ENCODE assay signal across 11 cellular contexts in the genomic region with DNA sequence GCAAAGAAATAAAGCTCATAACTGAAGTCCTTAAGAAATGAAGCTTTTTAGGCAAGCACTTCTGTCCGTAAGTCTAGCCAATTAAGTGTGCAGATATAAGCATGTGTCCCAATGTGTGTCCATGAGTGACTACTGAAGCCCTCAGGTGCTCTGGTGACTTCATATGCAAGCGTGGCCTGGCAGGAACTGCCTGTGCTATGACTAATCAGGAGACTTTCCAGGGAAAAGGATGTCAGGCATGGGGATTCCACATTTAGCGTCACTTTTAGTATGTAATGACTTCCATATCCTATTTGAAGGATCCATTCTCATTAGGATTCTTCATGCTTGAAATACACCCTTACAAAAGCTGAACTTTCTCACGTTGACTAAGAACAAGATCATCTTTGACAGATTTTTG.
DNase-seq lines count a peak whose midpoint lies in the region; ATAC-seq and TF ChIP-seq lines count a peak whose summit lies in the region.
"Had no signal": no experiment of that assay in that cellular context is flagged by ENCODE, and none has a peak within 500 bp of the region (broad histone marks: within the 10 kb centered on the region; RNA-seq: fewer than 3 reads in every experiment).

No MANE protein-coding gene starts in this region.

- WGBS in mesodermal cell (ENCODE audit: insufficient coverage in 2 of 2), 2 experiments: 70 to 85% methylated on average over 2 to 4 of the region's 4 CpGs

- H3K9me3 Mint-ChIP-seq in brain (peaks cover 0 to 5% (median 2%) of the 10 kb centered on the region in 5 experiments), glutamatergic neuron (ENCODE audit: unreplicated experiment) (no peaks in the 10 kb centered on the region)
- no peaks in the 10 kb centered on the region for H3K9me3 Mint-ChIP-seq in activated T-helper 17 cell treated with anti-CD3 and anti-CD28 coated beads, Interleukin-2, amount 50 U/mL, for 72 hours

- peaks cover 7% of the 10 kb centered on the region for H3K36me3 Mint-ChIP-seq in brain
- H3K36me3 Mint-ChIP-seq in activated T-helper 17 cell treated with anti-CD3 and anti-CD28 coated beads, Interleukin-2, amount 50 U/mL, for 72 hours (ENCODE audit: low read depth): peaks cover 28% of the 10 kb centered on the region
- H3K36me3 Mint-ChIP-seq in glutamatergic neuron (ENCODE audit: unreplicated experiment): no peaks in the 10 kb centered on the region

- no peaks in the 10 kb centered on the region for H3K27me3 ChIP-seq in MG63
- H3K27me3 ChIP-seq: testis had no signal

- H3K9me3 ChIP-seq in MG63 (no peaks in the 10 kb centered on the region), mesodermal cell (ENCODE audit: control insufficient read depth, low read length) (no peaks in the 10 kb centered on the region)
- H3K9me3 ChIP-seq: testis had no signal

- peak overlapping the region in 3 of 5 experiments; percentile 11 to 67 (median 61) for H3K4me3 Mint-ChIP-seq in brain
- H3K4me3 Mint-ChIP-seq in activated T-helper 17 cell treated with anti-CD3 and anti-CD28 coated beads, Interleukin-2, amount 50 U/mL, for 72 hours: no peak overlapping the region
- H3K4me3 Mint-ChIP-seq in glutamatergic neuron (ENCODE audit: unreplicated experiment): no peak overlapping the region

- DNase-seq in EH (ENCODE audit: low read depth): peak; percentile 88
- peak; percentile 6 for DNase-seq in MG63
- no peak for DNase-seq in glutamatergic neuron
- DNase-seq: OCI-M1; stimulated activated CD4-positive, alpha-beta T cell treated with anti-CD3 and anti-CD28 coated beads, Interleukin-15, amount 100 ng/mL, for 24 hours; testis had no signal

- ATAC-seq in HG02610 (IDR thresholded peaks at IDR 0.05; ENCODE audit: unreplicated experiment) (no peak), HG02885 (IDR thresholded peaks at IDR 0.05; ENCODE audit: poor library complexity, unreplicated experiment) (no peak)
- ATAC-seq in activated T-helper 17 cell treated with anti-CD3 and anti-CD28 coated beads, Interleukin-2, amount 50 U/mL, for 72 hours (replicated peaks): no peak

- H3K4me3 ChIP-seq in MG63: no peak overlapping the region
- no peak overlapping the region for H3K4me3 ChIP-seq in mesodermal cell (ENCODE audit: extremely low read depth, insufficient read depth, low read length, poor library complexity, severe bottlenecking)
- H3K4me3 ChIP-seq: testis had no signal

- H3K36me3 ChIP-seq in MG63 (no peaks in the 10 kb centered on the region), mesodermal cell (ENCODE audit: control insufficient read depth, insufficient read depth, low read length) (peaks cover 8% of the 10 kb centered on the region)

- H3K4me1 Mint-ChIP-seq in brain (peaks cover 84% of the 10 kb centered on the region), glutamatergic neuron (ENCODE audit: low read depth, unreplicated experiment) (peaks cover 11% of the 10 kb centered on the region)
- peaks cover 3% of the 10 kb centered on the region for H3K4me1 Mint-ChIP-seq in activated T-helper 17 cell treated with anti-CD3 and anti-CD28 coated beads, Interleukin-2, amount 50 U/mL, for 72 hours

- H3K4me1 ChIP-seq in mesodermal cell (ENCODE audit: control insufficient read depth, insufficient read depth, low read length, poor library complexity, severe bottlenecking): peaks cover 15% of the 10 kb centered on the region
- H3K4me1 ChIP-seq: testis had no signal

- H3K27me3 Mint-ChIP-seq in brain (no peaks in the 10 kb centered on the region), glutamatergic neuron (ENCODE audit: unreplicated experiment) (no peaks in the 10 kb centered on the region)
- H3K27me3 Mint-ChIP-seq in activated T-helper 17 cell treated with anti-CD3 and anti-CD28 coated beads, Interleukin-2, amount 50 U/mL, for 72 hours: no peaks in the 10 kb centered on the region

- TF ChIP-seq CTCF in brain (conservative IDR thresholded peaks at IDR 0.05): no peak
- no peak for TF ChIP-seq CTCF in glutamatergic neuron (IDR thresholded peaks at IDR 0.05; ENCODE audit: partially characterized antibody, unreplicated experiment)

- H3K27ac Mint-ChIP-seq in brain: peak overlapping the region; percentile 81 to 93 (median 90)
- no peak overlapping the region for H3K27ac Mint-ChIP-seq in activated T-helper 17 cell treated with anti-CD3 and anti-CD28 coated beads, Interleukin-2, amount 50 U/mL, for 72 hours
- no peak overlapping the region for H3K27ac Mint-ChIP-seq in glutamatergic neuron (ENCODE audit: unreplicated experiment)

- peak overlapping the region; percentile 77 for H3K27ac ChIP-seq in mesodermal cell (ENCODE audit: low read depth, low read length, severe bottlenecking)
- H3K27ac ChIP-seq: testis had no signal

Comparison
In these comparisons a context has a peak if more than half of its experiments do, and no peak if none do; other contexts are left out.
1. H3K27ac Mint-ChIP-seq: peak in brain (5 of 5); none in activated T-helper 17 cell treated with anti-CD3 and anti-CD28 coated beads, Interleukin-2, amount 50 U/mL, for 72 hours (single experiment) and glutamatergic neuron (single experiment).
2. H3K4me3 Mint-ChIP-seq: peak in brain (3 of 5); none in activated T-helper 17 cell treated with anti-CD3 and anti-CD28 coated beads, Interleukin-2, amount 50 U/mL, for 72 hours (single experiment) and glutamatergic neuron (single experiment).